Comparison of ENCODE assay signal across 28 cellular contexts in genomic region chr5:153362026-153362425, GRCh38.
"Had no signal": no experiment of that assay in that cellular context is flagged by ENCODE, and none has a peak within 500 bp of the region (broad histone marks: within the 10 kb centered on the region; RNA-seq: fewer than 3 reads in every experiment).

No MANE protein-coding gene starts in this region.

- H3K4me3 ChIP-seq: colonic mucosa, coronary artery, dorsolateral prefrontal cortex, esophagus muscularis mucosa, esophagus squamous epithelium, gastrocnemius medialis, gastroesophageal sphincter, heart left ventricle, heart right ventricle had no signal

- FAIRE-seq: colon, endometrium, endothelial cell of umbilical vein, frontal cortex had no signal

- H3K27me3 ChIP-seq: colonic mucosa, dorsolateral prefrontal cortex, esophagus muscularis mucosa, esophagus squamous epithelium, foreskin keratinocyte, gastrocnemius medialis, gastroesophageal sphincter, heart left ventricle, heart right ventricle had no signal

- H3K9me3 Mint-ChIP-seq: endodermal cell had no signal

- H3K9me3 ChIP-seq: colonic mucosa, esophagus muscularis mucosa, esophagus squamous epithelium, gastrocnemius medialis, gastroesophageal sphincter, heart left ventricle had no signal

- H3K4me3 Mint-ChIP-seq: dendritic cell treated with granulocyte-macrophage colony-stimulating factor and Interleukin-4, amounts not matched to agents 40 ng/mL and 50 ng/mL, for 4 days; effector memory CD8-positive, alpha-beta T cell; endodermal cell had no signal

- H3K27ac ChIP-seq: colonic mucosa, coronary artery, dorsolateral prefrontal cortex, epithelial cell of prostate, esophagus muscularis mucosa, esophagus squamous epithelium, foreskin keratinocyte, gastrocnemius medialis, gastroesophageal sphincter, heart left ventricle, heart right ventricle had no signal

- H3K36me3 ChIP-seq: colonic mucosa, esophagus muscularis mucosa, esophagus squamous epithelium, gastrocnemius medialis, gastroesophageal sphincter, heart left ventricle, heart right ventricle had no signal

- H3K4me1 ChIP-seq: colonic mucosa, esophagus muscularis mucosa, esophagus squamous epithelium, foreskin keratinocyte, gastrocnemius medialis, gastroesophageal sphincter, heart right ventricle had no signal

- H3K27ac Mint-ChIP-seq: dendritic cell treated with granulocyte-macrophage colony-stimulating factor and Interleukin-4, amounts not matched to agents 40 ng/mL and 50 ng/mL, for 4 days; effector memory CD8-positive, alpha-beta T cell; endodermal cell had no signal

- DNase-seq: colonic mucosa; cortex of kidney; dermis blood vessel endothelial cell; dorsolateral prefrontal cortex; effector CD4-positive, alpha-beta T cell; effector CD8-positive, alpha-beta T cell; effector memory CD4-positive, alpha-beta T cell; effector memory CD8-positive, alpha-beta T cell; endodermal cell; erythroblast; esophagus squamous epithelium; foreskin fibroblast; foreskin keratinocyte; foreskin melanocyte; gastrocnemius medialis; glutamatergic neuron; head of caudate nucleus; heart left ventricle; heart right ventricle had no signal

- H3K27me3 Mint-ChIP-seq: dendritic cell treated with granulocyte-macrophage colony-stimulating factor and Interleukin-4, amounts not matched to agents 40 ng/mL and 50 ng/mL, for 4 days; effector memory CD8-positive, alpha-beta T cell had no signal
